10 cellular contexts compared by ENCODE assay signal in genomic region chr3:129087138-129087702, GRCh38. TPM values are rescaled to one million over a fixed set of nuclear protein-coding genes. Genes with fewer than 3 reads are reported as not detected.
DNase-seq lines count a peak whose midpoint lies in the region; ATAC-seq, FAIRE-seq and TF ChIP-seq lines count a peak whose summit lies in the region.
"Had no signal": no experiment of that assay in that cellular context is flagged by ENCODE, and none has a peak within 500 bp of the region (broad histone marks: within the 10 kb centered on the region; RNA-seq: fewer than 3 reads in every experiment).

No MANE protein-coding gene starts in this region.

- peaks cover 0 to 10% of the 10 kb centered on the region in 2 experiments; a peak in 3 of 5 replicates for H3K4me1 ChIP-seq in K562 (replicated peaks in 1 of 2; ENCODE audit: control insufficient read depth in 2 of 2, insufficient read depth in 2 of 2, low read length in 2 of 2)
- H3K4me1 ChIP-seq in muscle layer of duodenum (ENCODE audit: control insufficient read depth in 1 of 2, insufficient read depth in 2 of 2, low read length in 2 of 2) = peaks cover 0 to 9% of the 10 kb centered on the region in 2 donors

- no peak overlapping the region for H2AFZ ChIP-seq in K562 (ENCODE audit: low read depth, low read length)

- no peaks in the 10 kb centered on the region for H3K36me3 ChIP-seq in K562 (ENCODE audit: control insufficient read depth, insufficient read depth, low read length)
- H3K36me3 ChIP-seq in muscle layer of duodenum (ENCODE audit: control insufficient read depth in 1 of 2, insufficient read depth in 2 of 2, low read length in 2 of 2) = peaks cover 0 to 6% of the 10 kb centered on the region in 2 donors

- WGBS in K562 (ENCODE audit: insufficient coverage, low coverage, missing lambda C conversion rate) = 57% methylated on average over 6 of the region's 8 CpGs

- in situ Hi-C loops in K562 (cut with MboI) = loop anchor here (10.0 kb wide), 1 partner anchor 112 kb away; no protein-coding TSS in a partner anchor

- ATAC-seq in K562 (no peak), HG03159 (IDR thresholded peaks at IDR 0.05; ENCODE audit: unreplicated experiment) (no peak), HG03045 (IDR thresholded peaks at IDR 0.05; ENCODE audit: unreplicated experiment) (no peak)

- H3K4me2 ChIP-seq in K562 (ENCODE audit: insufficient read depth, low read length) = no peak overlapping the region

- H3K4me3 ChIP-seq in AG04450 (ENCODE audit: low read depth, low read length) (no peak overlapping the region), K562 (no peak overlapping the region), foreskin fibroblast (ENCODE audit: low read depth in 1 of 2, low read length in 2 of 2) (no peak overlapping the region), muscle layer of duodenum (ENCODE audit: low read depth in 1 of 2, low read length in 2 of 2) (peak overlapping the region in 1 of 2 donors; percentile 28)

- H3K27ac ChIP-seq in AG04450 (ENCODE audit: low read depth, low read length) = peak overlapping the region; percentile 47
- no peak overlapping the region for H3K27ac ChIP-seq in K562 (ENCODE audit: extremely low read depth, low read depth, low read length)
- peak overlapping the region; percentile 18 for H3K27ac ChIP-seq in muscle layer of duodenum (ENCODE audit: low read length)
- H3K27ac ChIP-seq in substantia nigra (ENCODE audit: low read depth, low read length, poor library complexity, severe bottlenecking) = no peak overlapping the region

- CTCF ChIA-PET in AG04450 (lab: Charles Lee) = interaction anchor here (2.1 to 5.8 kb wide), 2 partner anchors 34 to 117 kb away, joined by 8 to 39 read pairs; no protein-coding TSS in a partner anchor
- CTCF ChIA-PET in K562 (lab: Yijun Ruan, JAX; ENCODE audit: low intra/inter-chr PET ratio) = no interaction called here

- 0 out of 4 replicates have a peak overlapping the region, but pooled peaks of 1 of the 2 experiments have one; percentile 48 for H3K9ac ChIP-seq in K562 (ENCODE audit: insufficient read depth in 1 of 2, low read depth in 2 of 2, low read length in 2 of 2)

- no peak for TF ChIP-seq RAD21 in K562 (CRISPR knock-in tag; conservative IDR thresholded peaks at IDR 0.05 in 1 of 2, IDR thresholded peaks at IDR 0.05 in 1 of 2)

- DNase-seq in AG04450 (ENCODE audit: low read depth, low spot score) (no peak), K562 (ENCODE audit: extremely low read depth in 1 of 4, low spot score in 3 of 4) (no peak), foreskin fibroblast (peak; percentile 7 to 45), substantia nigra (lab: John Stamatoyannopoulos, UW) (no peak), NCI-H2227 treated with DMSO at 0.1 percent for 48 hours (lab: John Stamatoyannopoulos, UW) (no peak)
- DNase-seq: H7 had no signal

- intact Hi-C loops in K562 (cut with micrococcal nuclease) = loop anchor here (2.0 to 10.0 kb wide), 2 partner anchors 34 to 62 kb away; no protein-coding TSS in a partner anchor

- no peaks in the 10 kb centered on the region for H4K20me1 ChIP-seq in K562 (replicated peaks; ENCODE audit: control insufficient read depth, insufficient read depth, low read length)

- H3K9me3 ChIP-seq in AG04450 (ENCODE audit: control insufficient read depth, insufficient read depth, low read length) (no peaks in the 10 kb centered on the region), K562 (replicated peaks; ENCODE audit: control insufficient read depth, insufficient read depth, low read depth, low read length) (no peaks in the 10 kb centered on the region), muscle layer of duodenum (ENCODE audit: control insufficient read depth in 1 of 2, low read length in 2 of 2) (no peaks in the 10 kb centered on the region)

- no peaks in the 10 kb centered on the region for H3K79me2 ChIP-seq in K562 (ENCODE audit: control insufficient read depth, insufficient read depth, low read length)

- TF ChIP-seq EP300 in K562 (IDR thresholded peaks at IDR 0.05; ENCODE audit: low read length) = no peak

- POLR2A ChIA-PET in AG04450 (lab: Yijun Ruan, JAX) = no interaction called here
- POLR2A ChIA-PET in K562 (lab: Yijun Ruan, JAX) = no interaction called here

- no peak for TF ChIP-seq POLR2A in K562 (conservative IDR thresholded peaks at IDR 0.05)

- no peaks in the 10 kb centered on the region for H3K27me3 ChIP-seq in AG04450 (ENCODE audit: control insufficient read depth, insufficient read depth, low read length)
- no peaks in the 10 kb centered on the region for H3K27me3 ChIP-seq in K562 (ENCODE audit: control insufficient read depth in 2 of 2, insufficient read depth in 2 of 2, low read length in 2 of 2)
- no peaks in the 10 kb centered on the region for H3K27me3 ChIP-seq in muscle layer of duodenum (ENCODE audit: low read depth, low read length)

- TF ChIP-seq CTCF in AG04450 (IDR thresholded peaks at IDR 0.05; ENCODE audit: low read depth, low read length) = no peak
- no peak for TF ChIP-seq CTCF in K562 (IDR thresholded peaks at IDR 0.05 in 2 of 3, conservative IDR thresholded peaks at IDR 0.05 in 1 of 3; ENCODE audit: insufficient read depth in 2 of 3, low read depth in 1 of 3, low read length in 3 of 3)
- no peak for TF ChIP-seq CTCF in foreskin fibroblast (IDR thresholded peaks at IDR 0.05; ENCODE audit: low read depth, low read length)

- no TSS peak for BruUV-seq in K562 (replicated peaks; lab: Mats Ljungman, UMichigan)

- FAIRE-seq in K562 (lab: Jason Lieb, UNC) = no peak

- H3K9me1 ChIP-seq in K562 (ENCODE audit: control insufficient read depth, insufficient read depth, low read length) = no peaks in the 10 kb centered on the region

TF ChIP-seq in K562, 482 proteins besides CTCF, POLR2A, EP300 and RAD21:
- TF ChIP-seq POLR2B (IDR thresholded peaks at IDR 0.05; ENCODE audit: low read depth, partially characterized antibody) = no peak
- 0 out of 2 replicates have a peak, but pooled peaks have one; percentile 27 for TF ChIP-seq POLR2G (IDR thresholded peaks at IDR 0.05; ENCODE audit: low read depth, low read length)
- no peak for TF ChIP-seq ZNF444 (CRISPR knock-in tag; IDR thresholded peaks at IDR 0.05)
TF ChIP-seq in K562: peak in this region for 1.

RNA-seq across cellular contexts. Expression of gene GP9, which starts 26.6 kb away (rescaled TPM):
- polyA plus RNA-seq in AG04450 (2011; rRNA removed) (not detected in 2 replicates), K562 (2011; rRNA removed) (not detected in 2 replicates), K562 (2014; fragmentation: Illumina TruSeq; extraction: Trizol) (not detected in 2 replicates), K562 (2014; fragmentation: Nextera tagmentation; extraction: Ambion mirVana) (not detected), K562 (2014; rRNA removed) (not detected in 2 replicates)
- polyA minus RNA-seq in AG04450 (2011; rRNA and poly(A)+ RNA removed) = not detected in 2 replicates
- not detected in 2 replicates for total RNA-seq in K562 (2011; cell fraction: chromatin; rRNA removed; ENCODE audit: low replicate concordance)
- not detected in 2 replicates for total RNA-seq in K562 (2011; cell fraction: nucleolus; rRNA removed)
- total RNA-seq in K562 (2011; cell fraction: nucleoplasm; rRNA removed) = not detected in 2 replicates
- total RNA-seq in K562 (2014; rRNA removed) (not detected in 2 replicates), K562 (2014; rRNA removed; fragmentation: Illumina TruSeq; extraction: Trizol) (not detected in 2 replicates), K562 (2015; rRNA removed; fragmentation: Illumina TruSeq; extraction: Trizol) (not detected in 2 replicates), K562 (2021) (not detected in 2 replicates)
- polyA plus RNA-seq in K562 (2011; cell fraction: cytosol; rRNA removed) = 0.07 TPM in 1 of 2 replicates, not detected in the other
- polyA plus RNA-seq in K562 (2011; cell fraction: nucleus; rRNA removed) = not detected in 2 replicates
- not detected in 2 replicates for polyA plus RNA-seq in K562 (2012)
- not detected in 2 replicates for polyA minus RNA-seq in K562 (2011; rRNA and poly(A)+ RNA removed)
- not detected in 2 replicates for polyA minus RNA-seq in K562 (2011; cell fraction: cytosol; rRNA and poly(A)+ RNA removed)
- not detected in 2 replicates for polyA minus RNA-seq in K562 (2011; cell fraction: nucleus; rRNA and poly(A)+ RNA removed)
- total RNA-seq: H7, osteocyte had no signal

RNA-seq across cellular contexts. Expression of gene RAB43, which starts 34.4 kb away (rescaled TPM):
- polyA plus RNA-seq in AG04450 (2011; rRNA removed) (6.9 and 14.6 TPM in 2 replicates), K562 (2011; rRNA removed) (1.7 and 2.5 TPM in 2 replicates), K562 (2014; fragmentation: Illumina TruSeq; extraction: Trizol) (1.4 TPM in 1 of 2 replicates, not detected in the other), K562 (2014; fragmentation: Nextera tagmentation; extraction: Ambion mirVana) (under 1 TPM; 0.04 to 0.07 TPM), K562 (2014; rRNA removed) (2.9 and 3.8 TPM in 2 replicates)
- 6.6 and 7.0 TPM in 2 replicates for polyA minus RNA-seq in AG04450 (2011; rRNA and poly(A)+ RNA removed)
- 1.8 and 11.3 TPM in 2 replicates for total RNA-seq in K562 (2011; cell fraction: chromatin; rRNA removed; ENCODE audit: low replicate concordance)
- 6.7 and 7.5 TPM in 2 replicates for total RNA-seq in K562 (2011; cell fraction: nucleolus; rRNA removed)
- 4.0 and 6.0 TPM in 2 replicates for total RNA-seq in K562 (2011; cell fraction: nucleoplasm; rRNA removed)
- total RNA-seq in K562 (2014; rRNA removed) (3.2 and 4.1 TPM in 2 replicates), K562 (2014; rRNA removed; fragmentation: Illumina TruSeq; extraction: Trizol) (not detected in 2 replicates), K562 (2015; rRNA removed; fragmentation: Illumina TruSeq; extraction: Trizol) (0.57 and 1.1 TPM in 2 replicates), K562 (2021) (5.4 and 6.8 TPM in 2 replicates)
- polyA plus RNA-seq in K562 (2011; cell fraction: cytosol; rRNA removed) = 2.9 and 5.1 TPM in 2 replicates
- polyA plus RNA-seq in K562 (2011; cell fraction: nucleus; rRNA removed) = 9.6 and 11.4 TPM in 2 replicates
- polyA plus RNA-seq in K562 (2012) = 2.9 and 15.6 TPM in 2 replicates
- polyA minus RNA-seq in K562 (2011; rRNA and poly(A)+ RNA removed) = 0.24 and 0.88 TPM in 2 replicates
- polyA minus RNA-seq in K562 (2011; cell fraction: cytosol; rRNA and poly(A)+ RNA removed) = 1.5 and 2.3 TPM in 2 replicates
- 2.8 and 3.2 TPM in 2 replicates for polyA minus RNA-seq in K562 (2011; cell fraction: nucleus; rRNA and poly(A)+ RNA removed)

Comparison
In these comparisons a context has a peak if more than half of its experiments do, and no peak if none do; other contexts are left out.
1. DNase-seq: peak in foreskin fibroblast (2 of 2); none in AG04450 (single experiment), K562 (0 of 4), substantia nigra (0 of 49) and NCI-H2227 treated with DMSO at 0.1 percent for 48 hours (single experiment).
2. H3K27ac ChIP-seq: peak in AG04450 (single experiment) and muscle layer of duodenum (single experiment); none in K562 (single experiment) and substantia nigra (single experiment).